8 cellular contexts compared by ENCODE assay signal in the genomic region with DNA sequence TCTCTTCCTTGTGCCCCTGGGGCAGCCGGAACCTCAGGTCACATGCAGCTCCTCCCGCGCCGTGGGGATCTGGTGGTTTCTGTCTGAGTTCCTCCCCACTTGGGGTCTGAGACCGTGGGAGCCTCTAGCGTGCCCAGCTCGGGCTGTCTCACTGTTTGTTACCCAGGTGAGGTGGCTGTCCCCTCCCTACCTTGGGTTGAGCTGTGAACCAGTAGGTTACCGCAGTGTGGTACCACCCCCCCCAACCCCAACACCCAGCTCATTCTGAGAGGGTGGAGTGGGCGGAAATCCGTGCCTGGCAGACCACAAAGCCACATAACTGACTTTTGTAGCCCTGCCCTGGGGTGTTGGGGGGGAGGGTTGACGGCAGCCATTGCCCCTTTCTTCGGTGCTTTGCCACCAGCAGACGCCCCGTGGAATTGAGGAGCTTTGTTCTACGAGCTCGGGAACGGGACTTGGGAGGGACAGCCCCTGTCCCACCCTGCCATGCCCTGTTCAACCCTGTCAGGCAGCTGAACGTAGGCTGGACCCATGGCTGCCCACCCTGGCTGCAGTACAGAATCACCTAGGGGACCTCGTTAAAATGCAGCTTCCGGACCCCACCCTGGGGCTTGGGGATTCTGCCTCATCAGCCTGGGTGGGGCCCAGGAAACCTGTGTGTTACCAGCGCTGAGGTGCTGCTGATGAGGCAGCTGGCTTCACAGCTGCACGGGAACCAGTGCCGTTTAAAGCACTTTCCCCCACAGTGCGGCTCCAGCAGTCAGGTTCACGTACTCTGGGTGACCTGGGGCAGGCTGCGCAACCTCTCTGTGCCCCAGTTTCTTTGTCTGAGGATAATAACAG. TPM values are rescaled to one million over a fixed set of nuclear protein-coding genes. Genes with fewer than 3 reads are reported as not detected.
A peak's percentile ranks its signal among the peaks of the same experiment; 100 is the strongest.
DNase-seq lines count a peak whose midpoint lies in the region; ATAC-seq and TF ChIP-seq lines count a peak whose summit lies in the region.

No MANE protein-coding gene starts in this region.

- TF ChIP-seq CTCF in tibial nerve (IDR thresholded peaks at IDR 0.05), result no peak

- H3K4me3 Mint-ChIP-seq in CD4-positive, CD25-positive, alpha-beta regulatory T cell, result peak overlapping the region; percentile 83 to 93 (median 85)

- peaks cover 30% of the 10 kb centered on the region for H3K4me1 ChIP-seq in CD4-positive, CD25-positive, alpha-beta regulatory T cell (ENCODE audit: control insufficient read depth, insufficient read depth, low read length, poor library complexity, severe bottlenecking)
- H3K4me1 ChIP-seq in tibial nerve, result no peaks in the 10 kb centered on the region

- peaks cover 9% of the 10 kb centered on the region for H3K36me3 Mint-ChIP-seq in CD4-positive, CD25-positive, alpha-beta regulatory T cell

- H3K27me3 ChIP-seq in CD4-positive, CD25-positive, alpha-beta regulatory T cell (ENCODE audit: control insufficient read depth, insufficient read depth, low read length), result no peaks in the 10 kb centered on the region
- peaks cover 0 to 15% of the 10 kb centered on the region in 2 donors for H3K27me3 ChIP-seq in tibial nerve

- H3K36me3 ChIP-seq in CD4-positive, CD25-positive, alpha-beta regulatory T cell (ENCODE audit: control insufficient read depth, insufficient read depth, low read length), result no peaks in the 10 kb centered on the region
- H3K36me3 ChIP-seq in tibial nerve, result no peaks in the 10 kb centered on the region

- H3K27ac Mint-ChIP-seq in CD4-positive, CD25-positive, alpha-beta regulatory T cell, result peak overlapping the region; percentile 14 to 98 (median 96)

- peak; percentile 86 for ATAC-seq in CD4-positive, CD25-positive, alpha-beta regulatory T cell (ENCODE audit: low read depth in 2 of 2)
- peak; percentile 58 for ATAC-seq in HG03135 (IDR thresholded peaks at IDR 0.05; ENCODE audit: unreplicated experiment)

- H3K4me1 Mint-ChIP-seq in CD4-positive, CD25-positive, alpha-beta regulatory T cell, result peaks cover 6 to 61% (median 23%) of the 10 kb centered on the region in 4 donors

- peak; percentile 88 to 99 (median 99) for DNase-seq in CD4-positive, CD25-positive, alpha-beta regulatory T cell
- peak; percentile 82 for DNase-seq in activated CD4-positive, CD25-positive, alpha-beta regulatory T cell treated with anti-CD3 and anti-CD28 coated beads, Interleukin-2, amount 50 U/mL, for 72 hours
- peak; percentile 71 for DNase-seq in effector CD8-positive, alpha-beta T cell (lab: John Stamatoyannopoulos, UW)
- DNase-seq in stimulated activated CD4-positive, alpha-beta T cell treated with anti-CD3 and anti-CD28 coated beads, TNF-alpha, amount 100 ng/mL, for 4 hours (ENCODE audit: low read depth in 3 of 3), result peak; percentile 58 to 87 (median 83)
- DNase-seq in GOT3 (lab: John Stamatoyannopoulos, UW) (no peak), tibial nerve (ENCODE audit: low spot score in 2 of 2) (no peak), NCI-H446 (lab: John Stamatoyannopoulos, UW) (no peak)

- H3K4me3 ChIP-seq in CD4-positive, CD25-positive, alpha-beta regulatory T cell (ENCODE audit: low read depth, low read length), result peak overlapping the region; percentile 63
- H3K4me3 ChIP-seq in tibial nerve, result peak overlapping the region in 2 of 4 donors; percentile 20 to 24

- no peaks in the 10 kb centered on the region for H3K9me3 Mint-ChIP-seq in CD4-positive, CD25-positive, alpha-beta regulatory T cell

- H3K27ac ChIP-seq in CD4-positive, CD25-positive, alpha-beta regulatory T cell (ENCODE audit: insufficient read depth, low read length, poor library complexity, severe bottlenecking), result peak overlapping the region; percentile 85
- no peak overlapping the region for H3K27ac ChIP-seq in tibial nerve

- H3K9me3 ChIP-seq in CD4-positive, CD25-positive, alpha-beta regulatory T cell (ENCODE audit: control insufficient read depth in 2 of 2, low read length in 2 of 2), result no peaks in the 10 kb centered on the region
- no peaks in the 10 kb centered on the region for H3K9me3 ChIP-seq in tibial nerve

- TF ChIP-seq EP300 in tibial nerve (IDR thresholded peaks at IDR 0.05), result no peak

- TF ChIP-seq POLR2A in tibial nerve (IDR thresholded peaks at IDR 0.05), result no peak

- H3K27me3 Mint-ChIP-seq in CD4-positive, CD25-positive, alpha-beta regulatory T cell, result peaks cover 8% of the 10 kb centered on the region

- WGBS in tibial nerve, 2 donors, result 49 to 59% methylated on average over 19 to 25 of the region's 26 CpGs

RNA-seq across cellular contexts. Expression of gene RAP1GAP2, which starts 18.5 kb away (rescaled TPM):
- 87.6 TPM for total RNA-seq in CD4-positive, CD25-positive, alpha-beta regulatory T cell
- 1 to 10 TPM; 2.7 to 5.8 (median 4.8) TPM for polyA plus RNA-seq in CD4-positive, CD25-positive, alpha-beta regulatory T cell
- total RNA-seq in tibial nerve, result 10 to 100 TPM in 2 of 4 donors, 1 to 10 TPM in 2; 5.4 to 18.2 (median 11.9) TPM

Comparison
In these comparisons a context has a peak if more than half of its experiments do, and no peak if none do; other contexts are left out.
1. DNase-seq: peak in CD4-positive, CD25-positive, alpha-beta regulatory T cell (3 of 3), activated CD4-positive, CD25-positive, alpha-beta regulatory T cell treated with anti-CD3 and anti-CD28 coated beads, Interleukin-2, amount 50 U/mL, for 72 hours (single experiment), effector CD8-positive, alpha-beta T cell (single experiment) and stimulated activated CD4-positive, alpha-beta T cell treated with anti-CD3 and anti-CD28 coated beads, TNF-alpha, amount 100 ng/mL, for 4 hours (3 of 3); none in GOT3 (single experiment), tibial nerve (0 of 2) and NCI-H446 (0 of 2).